In the genomic region with DNA sequence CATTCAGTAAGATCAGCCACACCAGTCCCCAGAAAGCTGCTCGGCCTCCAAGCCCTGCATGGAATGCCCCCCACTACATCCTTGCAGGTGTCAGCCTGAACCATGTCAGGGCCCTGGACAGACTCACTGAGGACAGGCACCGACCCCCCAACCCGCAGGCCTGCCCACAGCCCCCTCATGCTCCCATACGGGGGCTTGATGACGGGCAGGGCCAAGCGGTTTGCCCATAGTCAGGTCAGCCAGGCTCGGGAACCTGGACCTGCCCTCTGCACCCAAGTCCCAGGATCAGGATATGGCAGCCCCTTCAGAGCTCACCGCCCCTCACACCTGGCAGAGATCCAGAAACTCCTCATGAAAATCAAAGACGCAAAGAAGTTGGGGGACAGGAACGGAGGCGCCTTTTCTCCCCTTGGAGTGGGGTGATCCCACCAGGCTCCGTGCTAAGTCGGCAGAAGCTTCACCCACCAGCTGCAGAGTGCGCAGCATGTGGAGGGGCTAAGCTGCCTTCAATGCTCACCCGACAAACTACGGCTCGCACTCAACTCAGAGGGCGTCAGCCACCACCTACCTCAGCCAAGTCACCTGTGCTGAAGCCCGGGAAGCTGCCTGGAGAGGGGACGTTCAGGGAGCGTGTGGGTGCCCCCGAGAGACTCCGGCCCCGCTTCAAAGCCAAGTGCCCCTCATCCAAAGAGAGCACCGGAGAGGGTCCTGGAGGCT, we compare ENCODE assay signal across 1 cellular context.
TF ChIP-seq lines count a peak whose summit lies in the region.

No MANE protein-coding gene starts in this region.

TF ChIP-seq in IMR-90, 13 proteins besides CTCF, POLR2A, EP300 and RAD21:
- TF ChIP-seq NFE2L2 (IDR thresholded peaks at IDR 0.05; ENCODE audit: low read depth, low read length) (no peak), BHLHE40 (IDR thresholded peaks at IDR 0.05; ENCODE audit: low read depth, low read length) (no peak), FOS (IDR thresholded peaks at IDR 0.05; ENCODE audit: low read depth, low read length) (no peak), MAFK (IDR thresholded peaks at IDR 0.05; ENCODE audit: low read depth, low read length) (no peak), MXI1 (IDR thresholded peaks at IDR 0.05; ENCODE audit: borderline replicate concordance, low read depth, low read length) (no peak), SMC3 (IDR thresholded peaks at IDR 0.05; ENCODE audit: low read depth, low read length) (no peak), MAZ (IDR thresholded peaks at IDR 0.05; ENCODE audit: borderline replicate concordance, low read depth, low read length) (no peak), CHD1 (IDR thresholded peaks at IDR 0.05; ENCODE audit: low read depth, low read length) (no peak), CEBPB (IDR thresholded peaks at IDR 0.05; ENCODE audit: low read depth, low read length) (no peak), RCOR1 (IDR thresholded peaks at IDR 0.05; ENCODE audit: insufficient replicate concordance, low read length) (no peak), RFX5 (IDR thresholded peaks at IDR 0.05; ENCODE audit: low read depth, low read length) (no peak)
- TF ChIP-seq, protein P1, sequence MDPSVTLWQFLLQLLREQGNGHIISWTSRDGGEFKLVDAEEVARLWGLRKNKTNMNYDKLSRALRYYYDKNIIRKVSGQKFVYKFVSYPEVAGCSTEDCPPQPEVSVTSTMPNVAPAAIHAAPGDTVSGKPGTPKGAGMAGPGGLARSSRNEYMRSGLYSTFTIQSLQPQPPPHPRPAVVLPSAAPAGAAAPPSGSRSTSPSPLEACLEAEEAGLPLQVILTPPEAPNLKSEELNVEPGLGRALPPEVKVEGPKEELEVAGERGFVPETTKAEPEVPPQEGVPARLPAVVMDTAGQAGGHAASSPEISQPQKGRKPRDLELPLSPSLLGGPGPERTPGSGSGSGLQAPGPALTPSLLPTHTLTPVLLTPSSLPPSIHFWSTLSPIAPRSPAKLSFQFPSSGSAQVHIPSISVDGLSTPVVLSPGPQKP (IDR thresholded peaks at IDR 0.05; ENCODE audit: borderline replicate concordance, low read depth, low read length) = no peak
- TF ChIP-seq, protein P2, sequence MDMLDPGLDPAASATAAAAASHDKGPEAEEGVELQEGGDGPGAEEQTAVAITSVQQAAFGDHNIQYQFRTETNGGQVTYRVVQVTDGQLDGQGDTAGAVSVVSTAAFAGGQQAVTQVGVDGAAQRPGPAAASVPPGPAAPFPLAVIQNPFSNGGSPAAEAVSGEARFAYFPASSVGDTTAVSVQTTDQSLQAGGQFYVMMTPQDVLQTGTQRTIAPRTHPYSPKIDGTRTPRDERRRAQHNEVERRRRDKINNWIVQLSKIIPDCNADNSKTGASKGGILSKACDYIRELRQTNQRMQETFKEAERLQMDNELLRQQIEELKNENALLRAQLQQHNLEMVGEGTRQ (IDR thresholded peaks at IDR 0.05; ENCODE audit: low read depth, low read length) = no peak
TF ChIP-seq in IMR-90: peak in this region for 0.
